8 cellular contexts compared by ENCODE assay signal in the genomic region with DNA sequence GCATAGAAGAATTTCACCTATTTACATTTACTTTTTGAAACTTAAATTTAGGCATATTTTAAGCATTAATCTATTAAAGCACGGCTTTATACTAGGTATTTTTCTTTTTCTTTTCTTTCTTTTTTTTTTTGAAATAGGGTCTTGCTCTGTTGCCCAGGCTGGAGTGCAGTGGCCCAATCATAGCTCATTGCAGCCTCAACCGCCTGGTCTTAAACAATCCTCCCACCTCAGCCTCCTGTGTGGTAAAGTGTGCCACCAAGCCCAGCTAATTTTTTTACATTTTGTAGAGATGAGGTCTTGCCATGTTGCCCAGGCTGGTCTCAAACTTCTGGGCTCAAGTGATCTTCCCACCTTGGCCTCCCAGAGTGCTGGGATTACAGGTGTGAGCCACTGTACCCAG. TPM values are rescaled to one million over a fixed set of nuclear protein-coding genes. Genes with fewer than 3 reads are reported as not detected.
DNase-seq lines count a peak whose midpoint lies in the region; FAIRE-seq and TF ChIP-seq lines count a peak whose summit lies in the region.
"Not testable (repeated sequence)": the region's sequence is repeated elsewhere in the genome, so short reads cannot be mapped to it uniquely, and the experiment has no call there.

No MANE protein-coding gene starts in this region.

- not testable (repeated sequence) for DNase-seq in SK-N-SH; adipocyte (ENCODE audit: low read depth); endothelial cell of umbilical vein (ENCODE audit: low read depth, low spot score); hepatocyte (ENCODE audit: low spot score); prostate gland (ENCODE audit: low spot score)
- DNase-seq in vagina (ENCODE audit: extremely low spot score in 2 of 2), result peak in 1 of 2 donors; percentile 25

- CTCF ChIA-PET in HEK293 (lab: Yijun Ruan, JAX) (interaction anchor here (0.6 to 1.4 kb wide), 2 partner anchors 18 to 55 kb away, joined by 3 to 4 read pairs; no protein-coding TSS in a partner anchor), SK-N-SH (lab: Yijun Ruan, JAX) (interaction anchor here (0.9 to 2.0 kb wide), 2 partner anchors 19 to 129 kb away, joined by 3 to 5 read pairs; no protein-coding TSS in a partner anchor), endothelial cell of umbilical vein (lab: Charles Lee) (interaction anchor here (1.0 to 5.6 kb wide), 4 partner anchors 64 to 74 kb away, joined by 3 to 49 read pairs (median 10); no protein-coding TSS in a partner anchor)

- TF ChIP-seq CTCF in HEK293 (tag by site-specific recombination; IDR thresholded peaks at IDR 0.05); SK-N-SH (IDR thresholded peaks at IDR 0.05); endothelial cell of umbilical vein (IDR thresholded peaks at IDR 0.05; ENCODE audit: extremely low read depth in 1 of 2, insufficient read depth in 1 of 2, low read depth in 1 of 2, low read length in 2 of 2); hepatocyte (IDR thresholded peaks at IDR 0.05; ENCODE audit: poor library complexity); prostate gland (IDR thresholded peaks at IDR 0.05); vagina (IDR thresholded peaks at IDR 0.05): not testable (repeated sequence)

- TF ChIP-seq POLR2A in endothelial cell of umbilical vein (IDR thresholded peaks at IDR 0.05; ENCODE audit: low read depth, low read length); prostate gland (IDR thresholded peaks at IDR 0.05); vagina (IDR thresholded peaks at IDR 0.05): not testable (repeated sequence)

- H3K36me3 ChIP-seq in HEK293 (ENCODE audit: control insufficient read depth in 2 of 2, insufficient read depth in 1 of 2, low read length in 2 of 2); SK-N-SH (replicated peaks in 1 of 2; ENCODE audit: control insufficient read depth in 1 of 2, insufficient read depth in 2 of 2, low read length in 1 of 2); adipocyte (ENCODE audit: control insufficient read depth, insufficient read depth, low read length, severe bottlenecking); endothelial cell of umbilical vein (ENCODE audit: control insufficient read depth in 2 of 2, extremely low read depth in 1 of 2, insufficient read depth in 2 of 2, low read length in 2 of 2); hepatocyte (replicated peaks; ENCODE audit: insufficient read depth, low read depth); prostate gland; stomach smooth muscle (ENCODE audit: control insufficient read depth in 2 of 2, insufficient read depth in 2 of 2, low read length in 2 of 2); vagina: not testable (repeated sequence)

- H3K4me1 ChIP-seq in HEK293 (ENCODE audit: control insufficient read depth, insufficient read depth, low read length); prostate gland (replicated peaks): not testable (repeated sequence)
- peaks cover 7 to 21% of the 10 kb centered on the region in 2 experiments; a peak in 3 of 4 replicates for H3K4me1 ChIP-seq in SK-N-SH (ENCODE audit: control insufficient read depth in 1 of 2, insufficient read depth in 2 of 2, low read depth in 1 of 2, low read length in 1 of 2)
- peaks cover 43% of the 10 kb centered on the region for H3K4me1 ChIP-seq in adipocyte (ENCODE audit: control insufficient read depth, insufficient read depth, low read length)
- peaks cover 40% of the 10 kb centered on the region for H3K4me1 ChIP-seq in endothelial cell of umbilical vein (ENCODE audit: control insufficient read depth, extremely low read depth, insufficient read depth, low read length)
- H3K4me1 ChIP-seq in hepatocyte (ENCODE audit: insufficient read depth), result peaks cover 22% of the 10 kb centered on the region
- peaks cover 15% of the 10 kb centered on the region for H3K4me1 ChIP-seq in stomach smooth muscle (ENCODE audit: control insufficient read depth, insufficient read depth, low read length)
- peaks cover 37% of the 10 kb centered on the region for H3K4me1 ChIP-seq in vagina

- POLR2A ChIA-PET in HEK293 (lab: Yijun Ruan, JAX), result interaction anchor here (0.6 to 1.2 kb wide), 2 partner anchors 75 to 113 kb away, joined by 3 to 4 read pairs; no protein-coding TSS in a partner anchor
- POLR2A ChIA-PET in SK-N-SH (lab: Yijun Ruan, JAX), result not testable (repeated sequence)
- POLR2A ChIA-PET in endothelial cell of umbilical vein (lab: Charles Lee), result interaction anchor here (1.4 to 6.8 kb wide), 2 partner anchors 75 to 889 kb away, joined by 4 to 222 read pairs; a partner anchor contains a TSS

- intact Hi-C loops in endothelial cell of umbilical vein (cut with micrococcal nuclease) (loop anchor here (5.0 kb wide), 1 partner anchor 239 kb away; a partner anchor contains a TSS), prostate gland (cut with DNase I) (loop anchor here (2.0 to 5.0 kb wide), 2 partner anchors 68 to 84 kb away; a partner anchor contains a TSS), vagina (cut with DNase I) (loop anchor here (5.0 kb wide), 1 partner anchor 79 kb away; no protein-coding TSS in a partner anchor)

- not testable (repeated sequence) for BruUV-seq in endothelial cell of umbilical vein (replicated peaks; lab: Mats Ljungman, UMichigan)

- WGBS in SK-N-SH (ENCODE audit: low lambda C conversion rate), result 89% methylated on average over 2 of the region's 2 CpGs
- WGBS in hepatocyte (ENCODE audit: low lambda C conversion rate, missing lambda C conversion rate), result 100% methylated on average over 2 of the region's 2 CpGs
- 96% methylated on average over 2 of the region's 2 CpGs for WGBS in prostate gland

- dilution Hi-C loops in endothelial cell of umbilical vein (cut with MboI; ENCODE audit: extremely low pct_ligation_motif_present, low sequenced_read_pairs), result not testable (repeated sequence)

- H3K4me3 ChIP-seq in HEK293 (ENCODE audit: low read depth, low read length); SK-N-SH (ENCODE audit: low read depth in 2 of 2, low read length in 1 of 2); endothelial cell of umbilical vein (replicated peaks in 1 of 3; ENCODE audit: insufficient read depth in 1 of 3, low read depth in 1 of 3, low read length in 3 of 3); hepatocyte; prostate gland; stomach smooth muscle (ENCODE audit: low read length in 2 of 2); vagina: not testable (repeated sequence)
- H3K4me3 ChIP-seq in adipocyte (ENCODE audit: low read length), result peak overlapping the region; percentile 61

- peak overlapping the region; percentile 17; the same call in 1 of the 2 replicates for H2AFZ ChIP-seq in SK-N-SH (ENCODE audit: low read depth)
- H2AFZ ChIP-seq in endothelial cell of umbilical vein (ENCODE audit: low read depth, low read length); hepatocyte: not testable (repeated sequence)

- not testable (repeated sequence) for H4K20me1 ChIP-seq in SK-N-SH (ENCODE audit: insufficient read depth); endothelial cell of umbilical vein (replicated peaks; ENCODE audit: control insufficient read depth, extremely low read depth, insufficient read depth, low read length); hepatocyte (ENCODE audit: insufficient read depth, poor library complexity, severe bottlenecking)

- FAIRE-seq in endothelial cell of umbilical vein (lab: Jason Lieb, UNC), result not testable (repeated sequence)

- not testable (repeated sequence) for H3K4me2 ChIP-seq in SK-N-SH, hepatocyte
- peak overlapping the region; percentile 4 for H3K4me2 ChIP-seq in endothelial cell of umbilical vein (ENCODE audit: insufficient read depth, low read length)

- TF ChIP-seq EP300 in SK-N-SH (IDR thresholded peaks at IDR 0.05; ENCODE audit: borderline replicate concordance in 1 of 2, low read depth in 1 of 2, low read length in 1 of 2), result not testable (repeated sequence)

- H3K27me3 ChIP-seq in SK-N-SH (ENCODE audit: insufficient read depth); adipocyte (replicated peaks; ENCODE audit: control insufficient read depth, insufficient read depth, low read length); endothelial cell of umbilical vein (ENCODE audit: control insufficient read depth in 2 of 2, insufficient read depth in 2 of 2, low read length in 2 of 2); hepatocyte; prostate gland (replicated peaks; ENCODE audit: insufficient read depth); stomach smooth muscle (ENCODE audit: control insufficient read depth in 1 of 2, insufficient read depth in 2 of 2, low read length in 2 of 2); vagina: not testable (repeated sequence)

- not testable (repeated sequence) for H3K9me1 ChIP-seq in endothelial cell of umbilical vein (replicated peaks; ENCODE audit: control insufficient read depth, extremely low read depth, insufficient read depth, low read length)

- H3K9me3 ChIP-seq in HEK293 (ENCODE audit: control insufficient read depth, insufficient read depth, low read depth, low read length); SK-N-SH; adipocyte (ENCODE audit: control insufficient read depth, low read length); endothelial cell of umbilical vein (replicated peaks; ENCODE audit: control insufficient read depth, insufficient read depth, low read length); hepatocyte (ENCODE audit: low read depth); prostate gland; stomach smooth muscle (ENCODE audit: control insufficient read depth in 2 of 2, low read length in 2 of 2); vagina: not testable (repeated sequence)

- TF ChIP-seq RAD21 in SK-N-SH (IDR thresholded peaks at IDR 0.05; ENCODE audit: low read length), result not testable (repeated sequence)

- H3K9ac ChIP-seq in SK-N-SH (peak overlapping the region; percentile 44; the same call in 1 of the 2 replicates), adipocyte (ENCODE audit: low read length) (peak overlapping the region; percentile 82), endothelial cell of umbilical vein (replicated peaks; ENCODE audit: extremely low read depth, insufficient read depth, low read length) (peak overlapping the region; percentile 82)
- H3K9ac ChIP-seq in stomach smooth muscle (ENCODE audit: low read length in 2 of 2), result not testable (repeated sequence)

- peaks cover 31% of the 10 kb centered on the region for H3F3A ChIP-seq in SK-N-SH (replicated peaks; ENCODE audit: insufficient read depth)

- H3K79me2 ChIP-seq in SK-N-SH (ENCODE audit: insufficient read depth); hepatocyte: not testable (repeated sequence)
- H3K79me2 ChIP-seq in endothelial cell of umbilical vein (ENCODE audit: control insufficient read depth, insufficient read depth, low read length), result peaks cover 14% of the 10 kb centered on the region

- not testable (repeated sequence) for H3K27ac ChIP-seq in HEK293 (ENCODE audit: extremely low read depth, low read depth, low read length)
- peak overlapping the region in 1 of 2 experiments; percentile 94; a peak in 2 of 4 replicates for H3K27ac ChIP-seq in SK-N-SH (ENCODE audit: low read depth in 2 of 2, low read length in 1 of 2)
- H3K27ac ChIP-seq in endothelial cell of umbilical vein (ENCODE audit: insufficient read depth, low read depth, low read length), result peak overlapping the region; percentile 95
- H3K27ac ChIP-seq in hepatocyte, result peak overlapping the region; percentile 85
- peak overlapping the region; percentile 70 to 76 for H3K27ac ChIP-seq in prostate gland
- H3K27ac ChIP-seq in stomach smooth muscle (ENCODE audit: low read length), result peak overlapping the region; percentile 53
- peak overlapping the region; percentile 82 for H3K27ac ChIP-seq in vagina

- not testable (repeated sequence) for H3K9me2 ChIP-seq in SK-N-SH; hepatocyte (replicated peaks; ENCODE audit: insufficient read depth)

RNA-seq across cellular contexts. Expression of a gene that starts 2.9 kb away (rescaled TPM):
- polyA plus RNA-seq in SK-N-SH (2012; rRNA removed) (143 and 220 TPM in 2 replicates), endothelial cell of umbilical vein (278 and 309 TPM in 2 replicates), hepatocyte (40.4 and 49.8 TPM in 2 replicates)
- 146 and 182 TPM in 2 replicates for polyA plus RNA-seq in SK-N-SH (2012; cell fraction: cytosol; rRNA removed)
- 143 and 170 TPM in 2 replicates for polyA plus RNA-seq in SK-N-SH (2012; cell fraction: nucleus; rRNA removed)
- total RNA-seq in endothelial cell of umbilical vein (465 and 566 TPM in 2 replicates), hepatocyte (103 and 113 TPM in 2 replicates), prostate gland (100 to 1,000 TPM in 1 of 2 donors, 10 to 100 TPM in 1; 87.6 to 115 TPM), vagina (144 TPM)
- 456 and 556 TPM in 2 replicates for polyA plus RNA-seq in endothelial cell of umbilical vein (2011; cell fraction: cytosol; rRNA removed)
- polyA plus RNA-seq in endothelial cell of umbilical vein (2011; cell fraction: nucleus; rRNA removed), result 371 and 409 TPM in 2 replicates
- 367 and 453 TPM in 2 replicates for polyA plus RNA-seq in endothelial cell of umbilical vein (2012)
- 734 and 1,002 TPM in 2 replicates for polyA minus RNA-seq in endothelial cell of umbilical vein
- 206 TPM for polyA minus RNA-seq in endothelial cell of umbilical vein (2011; cell fraction: cytosol; rRNA and poly(A)+ RNA removed)
- 326 and 358 TPM in 2 replicates for polyA minus RNA-seq in endothelial cell of umbilical vein (2011; cell fraction: nucleus; rRNA and poly(A)+ RNA removed)
